ENCODE assay signal across 31 cellular contexts in genomic region chr7:88500146-88500545, GRCh38.
"Had no signal": no experiment of that assay in that cellular context is flagged by ENCODE, and none has a peak within 500 bp of the region (broad histone marks: within the 10 kb centered on the region; RNA-seq: fewer than 3 reads in every experiment).

No MANE protein-coding gene starts in this region.

- H3K4me3 ChIP-seq: breast epithelium, esophagus squamous epithelium, gastroesophageal sphincter, sigmoid colon, smooth muscle cell, uterus had no signal

- DNase-seq: activated CD4-positive, alpha-beta memory T cell treated with anti-CD3 and anti-CD28 coated beads, Interleukin-2, amount 10 ng/mL, durations not matched to agents 7 days and 5 days; activated CD4-positive, alpha-beta T cell treated with anti-CD3 and anti-CD28 coated beads for 1 hour; activated CD4-positive, alpha-beta T cell treated with anti-CD3 and anti-CD28 coated beads, Interleukin-2, amount 10 ng/mL, durations not matched to agents 7 days and 5 days; activated CD8-positive, alpha-beta memory T cell treated with anti-CD3 and anti-CD28 coated beads, Interleukin-2, amount 50 U/mL, for 48 hours; activated gamma-delta T cell treated with Interleukin-2 at 50 U/mL for 16 hours; activated naive CD8-positive, alpha-beta T cell treated with anti-CD3 and anti-CD28 coated beads, Interleukin-2, amount 50 U/mL, for 24 hours; activated T-cell treated with anti-CD3 and anti-CD28 coated beads, Interleukin-2, amount 50 U/mL, for 24 hours; amygdala; central memory CD4-positive, alpha-beta T cell; endodermal cell; esophagus squamous epithelium; naive B cell; nephron progenitor cell; sigmoid colon; stimulated activated CD4-positive, alpha-beta T cell treated with anti-CD3 and anti-CD28 coated beads, Interleukin-1b, Interleukin-23, amount 100 ng/mL, for 48 hours; stimulated activated CD4-positive, alpha-beta T cell treated with anti-CD3 and anti-CD28 coated beads, Interleukin-4, amount 100 ng/mL, for 4 hours; stimulated activated CD8-positive, alpha-beta memory T cell treated with anti-CD3 and anti-CD28 coated beads, Interleukin-4, amount 100 ng/mL, for 48 hours; stimulated activated naive CD8-positive, alpha-beta T cell treated with anti-CD3 and anti-CD28 coated beads, Interleukin-15, amount 100 ng/mL, for 72 hours; substantia nigra; T-helper 2 cell; uterus had no signal

- H3K9me3 ChIP-seq: breast epithelium, esophagus squamous epithelium, gastroesophageal sphincter, neutrophil, sigmoid colon, uterus had no signal

- H3K4me1 ChIP-seq: breast epithelium, esophagus squamous epithelium, gastroesophageal sphincter, sigmoid colon, uterus had no signal

- H3K36me3 ChIP-seq: breast epithelium, esophagus squamous epithelium, gastroesophageal sphincter, neutrophil, sigmoid colon, uterus had no signal

- H3K4me3 Mint-ChIP-seq: activated CD4-positive, alpha-beta memory T cell treated with anti-CD3 and anti-CD28 coated beads, Interleukin-2, amount 10 ng/mL, durations not matched to agents 7 days and 5 days; activated CD4-positive, alpha-beta T cell treated with anti-CD3 and anti-CD28 coated beads, Interleukin-2, amount 10 ng/mL, durations not matched to agents 7 days and 5 days; activated naive CD4-positive, alpha-beta T cell treated with anti-CD3 and anti-CD28 coated beads, Interleukin-2, amount 50 U/mL, for 24 hours; activated naive CD8-positive, alpha-beta T cell treated with anti-CD3 and anti-CD28 coated beads, Interleukin-2, amount 50 U/mL, for 24 hours; activated T-cell treated with anti-CD3 and anti-CD28 coated beads, Interleukin-2, amount 50 U/mL, for 24 hours; dendritic cell treated with granulocyte-macrophage colony-stimulating factor and Interleukin-4, amounts not matched to agents 40 ng/mL and 50 ng/mL, for 4 days; endodermal cell; mesothelial cell of epicardium; naive B cell; nephron progenitor cell; stimulated activated memory B cell treated with anti-CD40 and anti-IgM and Interleukin-4, amounts not matched to agents 10 μg/mL and 1 μg/mL and 100 μg/mL, for 72 hours; stimulated activated naive CD8-positive, alpha-beta T cell treated with anti-CD3 and anti-CD28 coated beads, Interleukin-15, amount 100 ng/mL, for 72 hours; type B pancreatic cell; WTC11 had no signal

- H3K27me3 Mint-ChIP-seq: activated CD4-positive, alpha-beta T cell treated with anti-CD3 and anti-CD28 coated beads, Interleukin-2, amount 10 ng/mL, durations not matched to agents 7 days and 5 days; activated naive CD4-positive, alpha-beta T cell treated with anti-CD3 and anti-CD28 coated beads, Interleukin-2, amount 50 U/mL, for 24 hours; activated naive CD8-positive, alpha-beta T cell treated with anti-CD3 and anti-CD28 coated beads, Interleukin-2, amount 50 U/mL, for 24 hours; activated T-cell treated with anti-CD3 and anti-CD28 coated beads, Interleukin-2, amount 50 U/mL, for 24 hours; dendritic cell treated with granulocyte-macrophage colony-stimulating factor and Interleukin-4, amounts not matched to agents 40 ng/mL and 50 ng/mL, for 4 days; naive B cell; stimulated activated memory B cell treated with anti-CD40 and anti-IgM and Interleukin-4, amounts not matched to agents 10 μg/mL and 1 μg/mL and 100 μg/mL, for 72 hours; stimulated activated naive CD8-positive, alpha-beta T cell treated with anti-CD3 and anti-CD28 coated beads, Interleukin-15, amount 100 ng/mL, for 72 hours had no signal

- H3K27me3 ChIP-seq: breast epithelium, esophagus squamous epithelium, gastroesophageal sphincter, neutrophil, sigmoid colon, uterus had no signal

- H3K9me3 Mint-ChIP-seq: activated CD4-positive, alpha-beta memory T cell treated with anti-CD3 and anti-CD28 coated beads, Interleukin-2, amount 10 ng/mL, durations not matched to agents 7 days and 5 days; activated naive CD8-positive, alpha-beta T cell treated with anti-CD3 and anti-CD28 coated beads, Interleukin-2, amount 50 U/mL, for 24 hours; activated T-cell treated with anti-CD3 and anti-CD28 coated beads, Interleukin-2, amount 50 U/mL, for 24 hours; dendritic cell treated with granulocyte-macrophage colony-stimulating factor and Interleukin-4, amounts not matched to agents 40 ng/mL and 50 ng/mL, for 4 days; endodermal cell; stimulated activated memory B cell treated with anti-CD40 and anti-IgM and Interleukin-4, amounts not matched to agents 10 μg/mL and 1 μg/mL and 100 μg/mL, for 72 hours; stimulated activated naive CD8-positive, alpha-beta T cell treated with anti-CD3 and anti-CD28 coated beads, Interleukin-15, amount 100 ng/mL, for 72 hours; type B pancreatic cell; WTC11 had no signal

- H3K4me2 ChIP-seq: smooth muscle cell had no signal

- H3K36me3 Mint-ChIP-seq: activated naive CD4-positive, alpha-beta T cell treated with anti-CD3 and anti-CD28 coated beads, Interleukin-2, amount 50 U/mL, for 24 hours; mesothelial cell of epicardium; naive B cell; stimulated activated memory B cell treated with anti-CD40 and anti-IgM and Interleukin-4, amounts not matched to agents 10 μg/mL and 1 μg/mL and 100 μg/mL, for 72 hours; type B pancreatic cell; WTC11 had no signal

- H3K4me1 Mint-ChIP-seq: activated CD4-positive, alpha-beta memory T cell treated with anti-CD3 and anti-CD28 coated beads, Interleukin-2, amount 10 ng/mL, durations not matched to agents 7 days and 5 days; activated CD4-positive, alpha-beta T cell treated with anti-CD3 and anti-CD28 coated beads, Interleukin-2, amount 10 ng/mL, durations not matched to agents 7 days and 5 days; activated naive CD4-positive, alpha-beta T cell treated with anti-CD3 and anti-CD28 coated beads, Interleukin-2, amount 50 U/mL, for 24 hours; activated naive CD8-positive, alpha-beta T cell treated with anti-CD3 and anti-CD28 coated beads, Interleukin-2, amount 50 U/mL, for 24 hours; mesothelial cell of epicardium; naive B cell; nephron progenitor cell; stimulated activated memory B cell treated with anti-CD40 and anti-IgM and Interleukin-4, amounts not matched to agents 10 μg/mL and 1 μg/mL and 100 μg/mL, for 72 hours; stimulated activated naive CD8-positive, alpha-beta T cell treated with anti-CD3 and anti-CD28 coated beads, Interleukin-15, amount 100 ng/mL, for 72 hours had no signal

- H3K27ac Mint-ChIP-seq: activated CD4-positive, alpha-beta memory T cell treated with anti-CD3 and anti-CD28 coated beads, Interleukin-2, amount 10 ng/mL, durations not matched to agents 7 days and 5 days; activated CD4-positive, alpha-beta T cell treated with anti-CD3 and anti-CD28 coated beads, Interleukin-2, amount 10 ng/mL, durations not matched to agents 7 days and 5 days; activated naive CD4-positive, alpha-beta T cell treated with anti-CD3 and anti-CD28 coated beads, Interleukin-2, amount 50 U/mL, for 24 hours; activated naive CD8-positive, alpha-beta T cell treated with anti-CD3 and anti-CD28 coated beads, Interleukin-2, amount 50 U/mL, for 24 hours; activated T-cell treated with anti-CD3 and anti-CD28 coated beads, Interleukin-2, amount 50 U/mL, for 24 hours; dendritic cell treated with granulocyte-macrophage colony-stimulating factor and Interleukin-4, amounts not matched to agents 40 ng/mL and 50 ng/mL, for 4 days; endodermal cell; mesothelial cell of epicardium; naive B cell; nephron progenitor cell; stimulated activated memory B cell treated with anti-CD40 and anti-IgM and Interleukin-4, amounts not matched to agents 10 μg/mL and 1 μg/mL and 100 μg/mL, for 72 hours; stimulated activated naive CD8-positive, alpha-beta T cell treated with anti-CD3 and anti-CD28 coated beads, Interleukin-15, amount 100 ng/mL, for 72 hours; type B pancreatic cell; WTC11 had no signal

- H3K27ac ChIP-seq: breast epithelium, esophagus squamous epithelium, gastroesophageal sphincter, neutrophil, sigmoid colon, uterus had no signal
